ENCODE assay signal across 9 cellular contexts in genomic region chr5:172175263-172175719, GRCh38. TPM values are rescaled to one million over a fixed set of nuclear protein-coding genes. Genes with fewer than 3 reads are reported as not detected.
DNase-seq lines count a peak whose midpoint lies in the region; ATAC-seq and TF ChIP-seq lines count a peak whose summit lies in the region.
"Had no signal": no experiment of that assay in that cellular context is flagged by ENCODE, and none has a peak within 500 bp of the region (broad histone marks: within the 10 kb centered on the region; RNA-seq: fewer than 3 reads in every experiment).

No MANE protein-coding gene starts in this region.

- H3K9me3 Mint-ChIP-seq in memory B cell (no peaks in the 10 kb centered on the region), nephron progenitor cell (peaks cover 4% of the 10 kb centered on the region)

- H3K27me3 ChIP-seq in smooth muscle cell (ENCODE audit: low read depth), result no peaks in the 10 kb centered on the region

- H4K20me1 ChIP-seq in OCI-LY7 (ENCODE audit: insufficient read depth, low read length), result no peaks in the 10 kb centered on the region
- peaks cover 28% of the 10 kb centered on the region for H4K20me1 ChIP-seq in smooth muscle cell (ENCODE audit: low read depth)

- no peak overlapping the region; the same call in 1 of the 2 replicates for H2AFZ ChIP-seq in OCI-LY7 (ENCODE audit: low read length)
- no peak overlapping the region for H2AFZ ChIP-seq in smooth muscle cell (ENCODE audit: low read depth)

- H3K4me2 ChIP-seq in OCI-LY7 (ENCODE audit: low read length) (peak overlapping the region; percentile 98), smooth muscle cell (no peak overlapping the region)

- H3K4me1 Mint-ChIP-seq in memory B cell, result peaks cover 66% of the 10 kb centered on the region
- H3K4me1 Mint-ChIP-seq in nephron progenitor cell, result peaks cover 64% of the 10 kb centered on the region

- H3K27me3 Mint-ChIP-seq in memory B cell (no peaks in the 10 kb centered on the region), nephron progenitor cell (ENCODE audit: low read depth, poor library complexity) (peaks cover 13% of the 10 kb centered on the region)

- peaks cover 66% of the 10 kb centered on the region for H3K4me1 ChIP-seq in OCI-LY7 (ENCODE audit: insufficient read depth, low read length, poor library complexity, severe bottlenecking)
- H3K4me1 ChIP-seq in smooth muscle cell (ENCODE audit: low read depth), result peaks cover 12% of the 10 kb centered on the region

- CTCF ChIA-PET in OCI-LY7 (lab: Charles Lee; ENCODE audit: unreplicated experiment), result interaction anchor here (0.6 to 1.6 kb wide), 7 partner anchors 11 to 264 kb away, joined by 4 to 10 read pairs (median 5); partner anchors contain the start of gene FBXW11

- intact Hi-C loops in OCI-LY7 (cut with micrococcal nuclease; ENCODE audit: unreplicated experiment), result loop anchor here (1.0 to 2.0 kb wide), 3 partner anchors 13 to 64 kb away; partner anchors contain the start of gene STK10

- H3K27ac ChIP-seq in OCI-LY7 (ENCODE audit: low read depth, low read length, poor library complexity, severe bottlenecking) (peak overlapping the region; percentile 87), smooth muscle cell (ENCODE audit: low read depth) (no peak overlapping the region)

- H3K4me3 ChIP-seq in OCI-LY7 (ENCODE audit: low read depth, low read length, poor library complexity, severe bottlenecking), result peak overlapping the region; percentile 73
- H3K4me3 ChIP-seq in smooth muscle cell, result no peak overlapping the region

- no TSS peak for BruUV-seq in OCI-LY7 (replicated peaks; lab: Mats Ljungman, UMichigan)

- DNase-seq in OCI-LY7 (ENCODE audit: low spot score) (peak; percentile 93), memory B cell (ENCODE audit: low spot score in 2 of 2) (peak; percentile 34 to 54), nephron progenitor cell (no peak), smooth muscle cell (lab: John Stamatoyannopoulos, UW; ENCODE audit: unreplicated experiment) (no peak)
- DNase-seq in activated T-helper 1 cell treated with anti-CD3 and anti-CD28 coated beads, Interleukin-2, amount 50 U/mL, for 16 hours (ENCODE audit: low read depth in 1 of 2, low spot score in 1 of 2), result peak; percentile 83 to 86
- DNase-seq in stimulated activated naive CD8-positive, alpha-beta T cell treated with anti-CD3 and anti-CD28 coated beads, Interleukin-15, Interleukin-2, amounts not matched to agents 100 U/mL and 50 U/mL, for 24 hours, result peak; percentile 92

- H3K4me3 Mint-ChIP-seq in memory B cell (peak overlapping the region; percentile 83), nephron progenitor cell (no peak overlapping the region)

- H3K36me3 ChIP-seq in OCI-LY7 (ENCODE audit: insufficient read depth, low read length), result peaks cover 6% of the 10 kb centered on the region; the same call in 1 of the 2 replicates
- H3K36me3 ChIP-seq in smooth muscle cell (ENCODE audit: low read depth), result no peaks in the 10 kb centered on the region

- H3K27ac Mint-ChIP-seq in memory B cell (peak overlapping the region; percentile 95), nephron progenitor cell (no peak overlapping the region)

- POLR2A ChIA-PET in OCI-LY7 (lab: Charles Lee), result interaction anchor here (0.9 to 4.8 kb wide), 15 partner anchors 8 to 169 kb away, joined by 3 to 45 read pairs (median 6); partner anchors contain the start of genes FBXW11 and STK10

- H3K9ac ChIP-seq in smooth muscle cell (ENCODE audit: low read depth), result no peak overlapping the region

- ATAC-seq in GM18505 (IDR thresholded peaks at IDR 0.05; ENCODE audit: unreplicated experiment) (peak; percentile 61), HG02759 (IDR thresholded peaks at IDR 0.05; ENCODE audit: unreplicated experiment) (peak; percentile 73), memory B cell (ENCODE audit: low read depth) (peak; percentile 75)
- peak; percentile 77 for ATAC-seq in stimulated activated naive CD8-positive, alpha-beta T cell treated with anti-CD3 and anti-CD28 coated beads, Interleukin-15, Interleukin-2, amounts not matched to agents 100 U/mL and 50 U/mL, for 24 hours

- peaks cover 8% of the 10 kb centered on the region for H3K36me3 Mint-ChIP-seq in memory B cell
- H3K36me3 Mint-ChIP-seq in nephron progenitor cell (ENCODE audit: low read depth), result peaks cover 4% of the 10 kb centered on the region

- 79% methylated on average over 6 of the region's 7 CpGs for WGBS in smooth muscle cell (ENCODE audit: low lambda C conversion rate)

- H3F3A ChIP-seq in smooth muscle cell (ENCODE audit: low read depth), result peaks cover 7% of the 10 kb centered on the region

- H3K79me2 ChIP-seq in OCI-LY7 (ENCODE audit: insufficient read depth, low read depth, low read length), result peaks cover 62% of the 10 kb centered on the region
- no peaks in the 10 kb centered on the region for H3K79me2 ChIP-seq in smooth muscle cell (ENCODE audit: low read depth)

- TF ChIP-seq POLR2A in GM18505 (IDR thresholded peaks at IDR 0.05; ENCODE audit: borderline replicate concordance, extremely low read depth, insufficient read depth, insufficient read length), result peak; percentile 77

- no peaks in the 10 kb centered on the region for H3K9me2 ChIP-seq in OCI-LY7 (ENCODE audit: insufficient read depth, low read length)

- H3K9me3 ChIP-seq in OCI-LY7 (ENCODE audit: low read length) (no peaks in the 10 kb centered on the region), smooth muscle cell (replicated peaks; ENCODE audit: low read depth) (no peaks in the 10 kb centered on the region)

- TF ChIP-seq CTCF in OCI-LY7 (conservative IDR thresholded peaks at IDR 0.05; ENCODE audit: low read length) (no peak), nephron progenitor cell (IDR thresholded peaks at IDR 0.05) (no peak), smooth muscle cell (IDR thresholded peaks at IDR 0.05; ENCODE audit: borderline replicate concordance, insufficient read depth, poor library complexity, severe bottlenecking) (no peak)

RNA-seq across cellular contexts. Expression of gene STK10, which starts 12.7 kb away (rescaled TPM):
- 53.1 and 53.7 TPM in 2 replicates for total RNA-seq in OCI-LY7 (2014; rRNA removed; shearing (Covaris generic))
- total RNA-seq in OCI-LY7 (2022), result 89.7 and 95.9 TPM in 2 replicates
- total RNA-seq in smooth muscle cell, result 10.8 and 26.0 TPM in 2 replicates
- 10.7 and 15.5 TPM in 2 replicates for polyA plus RNA-seq in smooth muscle cell

RNA-seq across cellular contexts. Expression of gene EFCAB9, which starts 18.7 kb away (rescaled TPM):
- total RNA-seq in OCI-LY7 (2014; rRNA removed; shearing (Covaris generic)), result not detected in 2 replicates
- total RNA-seq in OCI-LY7 (2022) (not detected in 2 replicates), smooth muscle cell (not detected in 2 replicates)
- not detected in 2 replicates for polyA plus RNA-seq in smooth muscle cell
- total RNA-seq: kidney epithelial cell had no signal

Comparison
In these comparisons a context has a peak if more than half of its experiments do, and no peak if none do; other contexts are left out.
1. DNase-seq: peak in OCI-LY7 (single experiment), activated T-helper 1 cell treated with anti-CD3 and anti-CD28 coated beads, Interleukin-2, amount 50 U/mL, for 16 hours (2 of 2), memory B cell (2 of 2) and stimulated activated naive CD8-positive, alpha-beta T cell treated with anti-CD3 and anti-CD28 coated beads, Interleukin-15, Interleukin-2, amounts not matched to agents 100 U/mL and 50 U/mL, for 24 hours (single experiment); none in nephron progenitor cell (single experiment) and smooth muscle cell (single experiment).
2. Peak in every context shown above with its lines, with median percentiles within 50 percentile points of each other: ATAC-seq.